ENCODE assay signal across 1 cellular context in genomic region chr19:7928741-7929701, GRCh38.
TF ChIP-seq lines count a peak whose summit lies in the region.

No MANE protein-coding gene starts in this region.

TF ChIP-seq in GM12878, 131 proteins besides CTCF, POLR2A, EP300 and RAD21 (continued from another document):
- no peak for TF ChIP-seq ATF2 (IDR thresholded peaks at IDR 0.05; ENCODE audit: low read length)
- no peak for TF ChIP-seq IRF3 (IDR thresholded peaks at IDR 0.05)
- TF ChIP-seq CBX3 (IDR thresholded peaks at IDR 0.05; ENCODE audit: borderline replicate concordance, low read depth) = no peak
- no peak for TF ChIP-seq NRF1 (conservative IDR thresholded peaks at IDR 0.05; ENCODE audit: low read depth, low read length)
- TF ChIP-seq CEBPZ (IDR thresholded peaks at IDR 0.05; ENCODE audit: low read depth, low read length) = no peak
- TF ChIP-seq E2F4 (IDR thresholded peaks at IDR 0.05; ENCODE audit: low read depth, low read length) = no peak
- TF ChIP-seq BCL3 (IDR thresholded peaks at IDR 0.05; ENCODE audit: borderline replicate concordance, insufficient read depth, low read depth, low read length, poor library complexity, severe bottlenecking) = no peak
- TF ChIP-seq HDGF (IDR thresholded peaks at IDR 0.05) = no peak
- TF ChIP-seq MLLT1 (IDR thresholded peaks at IDR 0.05) = no peak
- no peak; the same call in 1 of the 2 replicates for TF ChIP-seq GATAD2B (conservative IDR thresholded peaks at IDR 0.05; ENCODE audit: low read depth)
- TF ChIP-seq IKZF1 (conservative IDR thresholded peaks at IDR 0.05) = peak; percentile 46; the same call in 1 of the 2 replicates
- no peak for TF ChIP-seq JUND (IDR thresholded peaks at IDR 0.05; ENCODE audit: low read depth, low read length)
- TF ChIP-seq PKNOX1 (IDR thresholded peaks at IDR 0.05) = no peak
- TF ChIP-seq WRNIP1 (IDR thresholded peaks at IDR 0.05; ENCODE audit: borderline replicate concordance, low read depth, low read length) = no peak
